In genomic region chr19:9436358-9436757, GRCh38 we compare ENCODE assay signal across 11 cellular contexts. TPM values are rescaled to one million over a fixed set of nuclear protein-coding genes. Genes with fewer than 3 reads are reported as not detected.
DNase-seq lines count a peak whose midpoint lies in the region; ATAC-seq, FAIRE-seq and TF ChIP-seq lines count a peak whose summit lies in the region.
"Had no signal": no experiment of that assay in that cellular context is flagged by ENCODE, and none has a peak within 500 bp of the region (broad histone marks: within the 10 kb centered on the region; RNA-seq: fewer than 3 reads in every experiment).

No MANE protein-coding gene starts in this region.

- H3K27ac ChIP-seq in CD8-positive, alpha-beta memory T cell (ENCODE audit: low read depth, low read length): peak overlapping the region; percentile 95
- H3K27ac ChIP-seq in GM12878 (ENCODE audit: control insufficient read depth, insufficient read depth) (no peak overlapping the region), neural cell (ENCODE audit: low read length) (no peak overlapping the region), ascending aorta (no peak overlapping the region), uterus (no peak overlapping the region)

- H3K9ac ChIP-seq in GM12878 (ENCODE audit: control insufficient read depth, insufficient read depth, low read length): no peak overlapping the region
- H3K9ac ChIP-seq in neural cell (ENCODE audit: low read length): peak overlapping the region; percentile 92

- H3K4me2 ChIP-seq in GM12878 (ENCODE audit: control insufficient read depth, insufficient read depth) (peak overlapping the region; percentile 88; the same call in 1 of the 2 replicates), neural cell (ENCODE audit: low read length) (peak overlapping the region; percentile 68)

- ATAC-seq in GM12878: no peak

- H3K27me3 Mint-ChIP-seq in CD8-positive, alpha-beta memory T cell: peaks cover 0 to 1% of the 10 kb centered on the region in 2 donors

- TF ChIP-seq CTCF in GM12878 (IDR thresholded peaks at IDR 0.05 in 2 of 3, conservative IDR thresholded peaks at IDR 0.05 in 1 of 3; ENCODE audit: control insufficient read depth in 2 of 3, extremely low read depth in 1 of 3, insufficient read depth in 1 of 3, low read depth in 3 of 3, low read length in 3 of 3): no peak
- TF ChIP-seq CTCF in neural cell (IDR thresholded peaks at IDR 0.05; ENCODE audit: poor library complexity, severe bottlenecking): no peak
- TF ChIP-seq CTCF in ascending aorta (IDR thresholded peaks at IDR 0.05): no peak
- TF ChIP-seq CTCF in uterus (IDR thresholded peaks at IDR 0.05): no peak

- POLR2A ChIA-PET in CD8-positive, alpha-beta memory T cell (lab: Charles Lee): interaction anchor here (0.5 to 1.6 kb wide), 2 partner anchors 11 to 110 kb away, joined by 3 to 4 read pairs; no protein-coding TSS in a partner anchor
- POLR2A ChIA-PET in GM12878 (lab: Charles Lee): no interaction called here

- RAD21 ChIA-PET in GM12878 (lab: Charles Lee; ENCODE audit: unreplicated experiment): no interaction called here

- H3K9me3 Mint-ChIP-seq in CD8-positive, alpha-beta memory T cell: peaks cover 0 to 2% (median 0%) of the 10 kb centered on the region in 5 donors

- peak overlapping the region; percentile 89 for H3K4me3 ChIP-seq in CD8-positive, alpha-beta memory T cell (ENCODE audit: low read length)
- H3K4me3 ChIP-seq in Jurkat, Clone E6-1 (ENCODE audit: low read length): peak overlapping the region; percentile 73; the same call in 1 of the 2 replicates
- peak overlapping the region; percentile 82; the same call in 1 of the 2 replicates for H3K4me3 ChIP-seq in GM12878
- peak overlapping the region; percentile 83 for H3K4me3 ChIP-seq in neural cell (ENCODE audit: low read length)
- no peak overlapping the region for H3K4me3 ChIP-seq in ascending aorta
- no peak overlapping the region for H3K4me3 ChIP-seq in uterus

- no peak for FAIRE-seq in GM12878 (lab: Jason Lieb, UNC)

- H3K79me2 ChIP-seq in GM12878 (ENCODE audit: control insufficient read depth, insufficient read depth, low read length) (peaks cover 6% of the 10 kb centered on the region), neural cell (replicated peaks; ENCODE audit: insufficient read depth, low read length) (peaks cover 37% of the 10 kb centered on the region)

- no TSS peak for BruUV-seq in GM12878 (replicated peaks; lab: Mats Ljungman, UMichigan)

- SMC1A ChIA-PET in GM12878 (lab: Charles Lee; ENCODE audit: uncharacterized antibody, unreplicated experiment): no interaction called here

- H3K27me3 ChIP-seq in CD8-positive, alpha-beta memory T cell (ENCODE audit: insufficient read depth, low read length, poor library complexity, severe bottlenecking): no peaks in the 10 kb centered on the region
- no peaks in the 10 kb centered on the region for H3K27me3 ChIP-seq in GM12878 (replicated peaks in 1 of 2; ENCODE audit: control insufficient read depth in 2 of 2, insufficient read depth in 2 of 2, low read length in 1 of 2)
- H3K27me3 ChIP-seq in neural cell (ENCODE audit: insufficient read depth, low read depth, low read length): no peaks in the 10 kb centered on the region
- H3K27me3 ChIP-seq in ascending aorta: no peaks in the 10 kb centered on the region
- H3K27me3 ChIP-seq in uterus: no peaks in the 10 kb centered on the region

- peaks cover 11% of the 10 kb centered on the region for H3K36me3 ChIP-seq in CD8-positive, alpha-beta memory T cell (ENCODE audit: insufficient read depth, low read length)
- peaks cover 0 to 7% of the 10 kb centered on the region in 2 experiments; a peak in 3 of 4 replicates for H3K36me3 ChIP-seq in GM12878 (ENCODE audit: control insufficient read depth in 2 of 2, insufficient read depth in 2 of 2, low read length in 1 of 2)
- H3K36me3 ChIP-seq in neural cell (ENCODE audit: insufficient read depth, low read length): peaks cover 3% of the 10 kb centered on the region
- peaks cover 17 to 18% of the 10 kb centered on the region in 2 donors for H3K36me3 ChIP-seq in ascending aorta
- no peaks in the 10 kb centered on the region for H3K36me3 ChIP-seq in uterus

- H3K36me3 Mint-ChIP-seq in CD8-positive, alpha-beta memory T cell: peaks cover 12 to 39% (median 13%) of the 10 kb centered on the region in 3 donors

- DNase-seq in CD8-positive, alpha-beta memory T cell: no peak
- DNase-seq in Jurkat, Clone E6-1 (ENCODE audit: low read depth, low spot score): no peak
- DNase-seq in GM12878 (ENCODE audit: low read depth, low spot score) (no peak), ascending aorta (ENCODE audit: low spot score in 2 of 2) (no peak), T1000 (lab: John Stamatoyannopoulos, UW) (no peak), uterus (no peak)
- DNase-seq: activated effector memory CD4-positive, alpha-beta T cell treated with Interleukin-2 at 50 U/mL for 16 hours; mesendoderm; NCI-H1105; stimulated activated CD4-positive, alpha-beta T cell treated with anti-CD3 and anti-CD28 coated beads, Interleukin-4, amount 100 ng/mL, for 24 hours had no signal

- H3K4me1 ChIP-seq in CD8-positive, alpha-beta memory T cell (ENCODE audit: insufficient read depth, low read length): peaks cover 33% of the 10 kb centered on the region
- H3K4me1 ChIP-seq in GM12878 (ENCODE audit: control insufficient read depth, insufficient read depth, low read length) (no peaks in the 10 kb centered on the region), ascending aorta (peaks cover 6 to 12% of the 10 kb centered on the region in 2 donors), uterus (no peaks in the 10 kb centered on the region)

- H3K27ac Mint-ChIP-seq in CD8-positive, alpha-beta memory T cell: peak overlapping the region; percentile 96 to 100 (median 98)

- H3K4me1 Mint-ChIP-seq in CD8-positive, alpha-beta memory T cell: peaks cover 36 to 49% (median 48%) of the 10 kb centered on the region in 3 donors

- no peak for TF ChIP-seq EP300 in GM12878 (IDR thresholded peaks at IDR 0.05; ENCODE audit: borderline replicate concordance in 1 of 2, control insufficient read depth in 1 of 2, low read depth in 2 of 2, low read length in 2 of 2)
- TF ChIP-seq EP300 in neural cell (conservative IDR thresholded peaks at IDR 0.05; ENCODE audit: poor library complexity, severe bottlenecking): no peak

- H3K4me3 Mint-ChIP-seq in CD8-positive, alpha-beta memory T cell: peak overlapping the region; percentile 94 to 98 (median 96)

- TF ChIP-seq POLR2A in GM12878 (IDR thresholded peaks at IDR 0.05; ENCODE audit: low read depth, low read length) (no peak), uterus (IDR thresholded peaks at IDR 0.05) (no peak)

- intact Hi-C loops in GM12878 (cut with micrococcal nuclease; ENCODE audit: unreplicated experiment): loop anchor here (10.0 kb wide), 1 partner anchor 122 kb away; no protein-coding TSS in a partner anchor
- intact Hi-C loops in ascending aorta (cut with DNase I): loop anchor here (5.0 to 10.0 kb wide), 3 partner anchors 114 to 358 kb away; partner anchors contain the start of genes ZNF559 and ZNF846
- intact Hi-C loops in uterus (cut with DNase I; ENCODE audit: low total_unique reads): no loop called here

- H4K20me1 ChIP-seq in GM12878 (ENCODE audit: control insufficient read depth, insufficient read depth): no peaks in the 10 kb centered on the region
- H4K20me1 ChIP-seq in neural cell (ENCODE audit: insufficient read depth): no peaks in the 10 kb centered on the region

- H3F3A ChIP-seq in neural cell (ENCODE audit: insufficient read depth, low read length, poor library complexity, severe bottlenecking): no peaks in the 10 kb centered on the region

- CTCF ChIA-PET in CD8-positive, alpha-beta memory T cell (lab: Charles Lee): interaction anchor here (1.4 kb wide), 1 partner anchor 11 kb away, joined by 3 read pairs; no protein-coding TSS in a partner anchor
- CTCF ChIA-PET in GM12878 (lab: Yijun Ruan, JAX): interaction anchor here (1.6 kb wide), 1 partner anchor 189 kb away, joined by 4 read pairs; no protein-coding TSS in a partner anchor

- H3K9me3 ChIP-seq in CD8-positive, alpha-beta memory T cell (ENCODE audit: low read length): no peaks in the 10 kb centered on the region
- H3K9me3 ChIP-seq in GM12878 (replicated peaks; ENCODE audit: control insufficient read depth, insufficient read depth, low read length): peaks cover 1% of the 10 kb centered on the region; the same call in 2 of the 3 replicates
- peaks cover 9% of the 10 kb centered on the region for H3K9me3 ChIP-seq in neural cell (ENCODE audit: low read length)
- no peaks in the 10 kb centered on the region for H3K9me3 ChIP-seq in ascending aorta
- no peaks in the 10 kb centered on the region for H3K9me3 ChIP-seq in uterus

- H3K9me2 ChIP-seq in neural cell (ENCODE audit: insufficient read depth, low read length): no peaks in the 10 kb centered on the region

- no peak overlapping the region for H2AFZ ChIP-seq in GM12878 (ENCODE audit: control insufficient read depth, low read depth, low read length)
- peak overlapping the region; percentile 90 for H2AFZ ChIP-seq in neural cell (ENCODE audit: low read depth, low read length)

- 100% methylated on average over 4 of the region's 4 CpGs for WGBS in GM12878 (ENCODE audit: insufficient coverage, insufficient replicate concordance, low lambda C conversion rate, missing lambda C conversion rate)

- in situ Hi-C loops in GM12878 (cut with MboI): no loop called here

- TF ChIP-seq RAD21 in GM12878 (IDR thresholded peaks at IDR 0.05; ENCODE audit: insufficient read depth, low read depth, low read length): no peak
- TF ChIP-seq RAD21 in neural cell (conservative IDR thresholded peaks at IDR 0.05): no peak

RNA-seq across cellular contexts. Expression of gene ZNF266, which starts 1.0 kb away (rescaled TPM):
- total RNA-seq in CD8-positive, alpha-beta memory T cell: 10 to 100 TPM; 34.7 to 35.6 TPM
- 18.6 TPM for polyA plus RNA-seq in CD8-positive, alpha-beta memory T cell
- polyA plus RNA-seq in Jurkat, Clone E6-1 (2012; ENCODE audit: insufficient read depth, insufficient read length): 30.6 TPM
- 77.6 and 79.9 TPM in 2 replicates for total RNA-seq in GM12878 (2013; cell fraction: nucleolus; rRNA removed)
- total RNA-seq in GM12878 (2014; rRNA removed) (25.0 and 30.5 TPM in 2 replicates), GM12878 (2014; rRNA removed; fragmentation: Illumina TruSeq; extraction: Trizol) (25.0 and 27.3 TPM in 2 replicates), GM12878 (2021) (29.9 and 30.9 TPM in 2 replicates), ascending aorta (54.2 TPM), uterus (10 to 100 TPM; 12.6 to 49.1 (median 35.4) TPM)
- 30.8 TPM for polyA plus RNA-seq in GM12878 (2011; ENCODE audit: low read depth)
- polyA plus RNA-seq in GM12878 (2011; rRNA removed) (67.7 and 89.1 TPM in 2 replicates), GM12878 (2014; fragmentation: Illumina TruSeq; extraction: Trizol) (34.4 and 48.2 TPM in 2 replicates), GM12878 (2014; fragmentation: Nextera tagmentation; extraction: Ambion mirVana) (10 to 100 TPM in 1 of 2 experiments, 1 to 10 TPM in 1; 7.7 to 11.8 TPM), GM12878 (2014; rRNA removed) (32.8 and 40.2 TPM in 2 replicates), GM12878 (2016; fragmentation: Nextera tagmentation; extraction: Ambion mirVana) (10 to 100 TPM; 15.2 to 15.8 TPM), neural cell (67.6 and 89.4 TPM in 2 replicates)
- polyA plus RNA-seq in GM12878 (2011; cell fraction: cytosol; rRNA removed): 25.8 and 27.1 TPM in 2 replicates
- 208 and 263 TPM in 2 replicates for polyA plus RNA-seq in GM12878 (2011; cell fraction: nucleus; rRNA removed)
- 35.5 and 42.3 TPM in 2 replicates for polyA plus RNA-seq in GM12878 (2012)
- polyA minus RNA-seq in GM12878 (2011; rRNA and poly(A)+ RNA removed): 31.0 and 34.3 TPM in 2 replicates
- polyA minus RNA-seq in GM12878 (2011; cell fraction: cytosol; rRNA and poly(A)+ RNA removed): 6.1 and 7.9 TPM in 2 replicates
- polyA minus RNA-seq in GM12878 (2011; cell fraction: nucleus; rRNA and poly(A)+ RNA removed): 38.0 and 41.1 TPM in 2 replicates
- 40.2 and 49.0 TPM in 2 replicates for polyA minus RNA-seq in neural cell

Comparison
In these comparisons a context has a peak if more than half of its experiments do, and no peak if none do; other contexts are left out.
1. H3K4me3 ChIP-seq: peak in CD8-positive, alpha-beta memory T cell (single experiment), Jurkat, Clone E6-1 (single experiment), GM12878 (single experiment) and neural cell (single experiment); none in ascending aorta (0 of 2) and uterus (0 of 2).